Comparison of ENCODE assay signal across 10 cellular contexts in genomic region chr14:68291820-68292219, GRCh38.
DNase-seq lines count a peak whose midpoint lies in the region; ATAC-seq and TF ChIP-seq lines count a peak whose summit lies in the region.
"Had no signal": no experiment of that assay in that cellular context is flagged by ENCODE, and none has a peak within 500 bp of the region (broad histone marks: within the 10 kb centered on the region; RNA-seq: fewer than 3 reads in every experiment).

No MANE protein-coding gene starts in this region.

- H3K4ac ChIP-seq in mesendoderm (ENCODE audit: low read depth, low read length) = peak overlapping the region; percentile 92

- H4K20me1 ChIP-seq in SK-N-SH (ENCODE audit: insufficient read depth) = no peaks in the 10 kb centered on the region

- intact Hi-C loops in CD4-positive, alpha-beta memory T cell (cut with micrococcal nuclease) = no loop called here

- no peak overlapping the region for H3K4me3 ChIP-seq in CD4-positive, alpha-beta memory T cell (ENCODE audit: low read length in 2 of 2)
- H3K4me3 ChIP-seq in SK-N-SH (ENCODE audit: low read depth in 2 of 2, low read length in 1 of 2) = no peak overlapping the region
- no peak overlapping the region for H3K4me3 ChIP-seq in mesendoderm (ENCODE audit: low read length)
- no peak overlapping the region for H3K4me3 ChIP-seq in gastroesophageal sphincter

- CTCF ChIA-PET in CD4-positive, alpha-beta memory T cell (lab: Charles Lee; ENCODE audit: partially characterized antibody) = interaction anchor here (0.9 to 2.5 kb wide), 4 partner anchors 9 to 497 kb away, joined by 3 to 10 read pairs (median 7); no protein-coding TSS in a partner anchor
- CTCF ChIA-PET in SK-N-SH (lab: Yijun Ruan, JAX) = interaction anchor here (1.1 to 1.2 kb wide), 2 partner anchors 16 to 497 kb away, joined by 3 to 4 read pairs; no protein-coding TSS in a partner anchor

- peak overlapping the region; percentile 96 for H2BK15ac ChIP-seq in mesendoderm (replicated peaks; ENCODE audit: low read depth)

- H3K56ac ChIP-seq in mesendoderm (ENCODE audit: low read length) = peak overlapping the region; percentile 20

- peak overlapping the region; percentile 53 for H2BK5ac ChIP-seq in mesendoderm (ENCODE audit: low read length)

- H2AK5ac ChIP-seq in mesendoderm (ENCODE audit: low read length) = no peak overlapping the region

- H3K27me3 Mint-ChIP-seq in CD4-positive, alpha-beta memory T cell = no peaks in the 10 kb centered on the region
- no peaks in the 10 kb centered on the region for H3K27me3 Mint-ChIP-seq in IgD-negative memory B cell
- no peaks in the 10 kb centered on the region; the same call in 1 of the 2 replicates for H3K27me3 Mint-ChIP-seq in HFFc6 (ENCODE audit: insufficient read depth)

- H3K79me2 ChIP-seq in SK-N-SH (ENCODE audit: insufficient read depth) (no peaks in the 10 kb centered on the region), mesendoderm (ENCODE audit: control insufficient read depth, insufficient read depth, low read length) (no peaks in the 10 kb centered on the region)

- DNase-seq in CD4-positive, alpha-beta memory T cell = no peak
- no peak for DNase-seq in SK-N-SH
- DNase-seq in mesendoderm = peak; percentile 99
- no peak for DNase-seq in HuH-7 (ENCODE audit: low spot score)
- no peak for DNase-seq in HFFc6
- DNase-seq: activated CD4-positive, alpha-beta T cell treated with anti-CD3 and anti-CD28 coated beads, Interleukin-2, amount 50 U/mL, for 1 hour; stimulated activated CD4-positive, alpha-beta T cell treated with anti-CD3 and anti-CD28 coated beads, Interleukin-2, amount 100 ng/mL, for 48 hours had no signal

- no peaks in the 10 kb centered on the region for H3F3A ChIP-seq in SK-N-SH (replicated peaks; ENCODE audit: insufficient read depth)

- H3K79me1 ChIP-seq in mesendoderm (ENCODE audit: low read length) = no peaks in the 10 kb centered on the region

- H2BK120ac ChIP-seq in mesendoderm (ENCODE audit: low read depth, low read length) = peak overlapping the region; percentile 75

- ATAC-seq in gastroesophageal sphincter (no peak), GM21825 (IDR thresholded peaks at IDR 0.05; ENCODE audit: unreplicated experiment) (no peak)

- POLR2A ChIA-PET in CD4-positive, alpha-beta memory T cell (lab: Charles Lee; ENCODE audit: partially characterized antibody) = interaction anchor here (0.8 to 2.5 kb wide), 9 partner anchors 9 to 523 kb away, joined by 3 to 25 read pairs (median 6); partner anchors contain the start of gene ZFP36L1
- POLR2A ChIA-PET in SK-N-SH (lab: Yijun Ruan, JAX) = no interaction called here

- H3K4me1 ChIP-seq in CD4-positive, alpha-beta memory T cell (ENCODE audit: insufficient read depth, low read length) = peaks cover 57% of the 10 kb centered on the region
- peaks cover 0 to 15% of the 10 kb centered on the region in 2 experiments; a peak in 3 of 4 replicates for H3K4me1 ChIP-seq in SK-N-SH (ENCODE audit: control insufficient read depth in 1 of 2, insufficient read depth in 2 of 2, low read depth in 1 of 2, low read length in 1 of 2)
- H3K4me1 ChIP-seq in mesendoderm (ENCODE audit: control insufficient read depth, low read depth, low read length) = peaks cover 22% of the 10 kb centered on the region
- H3K4me1 ChIP-seq in gastroesophageal sphincter = peaks cover 0 to 6% (median 0%) of the 10 kb centered on the region in 3 donors

- H3K36me3 ChIP-seq in CD4-positive, alpha-beta memory T cell (ENCODE audit: insufficient read depth, low read length) = no peaks in the 10 kb centered on the region
- no peaks in the 10 kb centered on the region for H3K36me3 ChIP-seq in SK-N-SH (replicated peaks in 1 of 2; ENCODE audit: control insufficient read depth in 1 of 2, insufficient read depth in 2 of 2, low read length in 1 of 2)
- no peaks in the 10 kb centered on the region for H3K36me3 ChIP-seq in mesendoderm (ENCODE audit: control insufficient read depth, insufficient read depth, low read length)
- H3K36me3 ChIP-seq in gastroesophageal sphincter = no peaks in the 10 kb centered on the region

- TF ChIP-seq CTCF in SK-N-SH (IDR thresholded peaks at IDR 0.05) = no peak
- no peak for TF ChIP-seq CTCF in gastroesophageal sphincter (IDR thresholded peaks at IDR 0.05)
- TF ChIP-seq CTCF in HFFc6 (IDR thresholded peaks at IDR 0.05) = no peak

- H3K4me2 ChIP-seq in SK-N-SH = no peak overlapping the region
- no peak overlapping the region for H3K4me2 ChIP-seq in mesendoderm (ENCODE audit: low read length)

- 80% methylated on average over 1 of the region's 2 CpGs for WGBS in SK-N-SH (ENCODE audit: low lambda C conversion rate)
- WGBS in mesendoderm (ENCODE audit: extremely low coverage, insufficient coverage, low lambda C conversion rate) = no CpG with 5 or more reads among the region's 2 CpGs
- WGBS in gastroesophageal sphincter (ENCODE audit: low coverage in 1 of 2), 2 donors = 100% methylated on average over 1 of the region's 2 CpGs

- no peaks in the 10 kb centered on the region for H3K27me3 ChIP-seq in CD4-positive, alpha-beta memory T cell (ENCODE audit: insufficient read depth, low read length)
- H3K27me3 ChIP-seq in SK-N-SH (ENCODE audit: insufficient read depth) = no peaks in the 10 kb centered on the region
- no peaks in the 10 kb centered on the region for H3K27me3 ChIP-seq in mesendoderm (ENCODE audit: insufficient read depth, low read length, poor library complexity)
- no peaks in the 10 kb centered on the region for H3K27me3 ChIP-seq in gastroesophageal sphincter

- H3K9me3 Mint-ChIP-seq in CD4-positive, alpha-beta memory T cell = no peaks in the 10 kb centered on the region
- H3K9me3 Mint-ChIP-seq in IgD-negative memory B cell (no peaks in the 10 kb centered on the region), HFFc6 (no peaks in the 10 kb centered on the region)

- H3K27ac Mint-ChIP-seq in CD4-positive, alpha-beta memory T cell = peak overlapping the region; percentile 29 to 96 (median 79)
- H3K27ac Mint-ChIP-seq in IgD-negative memory B cell (peak overlapping the region; percentile 78 to 99 (median 93)), HFFc6 (no peak overlapping the region)

- no peak overlapping the region for H4K5ac ChIP-seq in mesendoderm (ENCODE audit: low read length)

- no peak for TF ChIP-seq POLR2A in gastroesophageal sphincter (IDR thresholded peaks at IDR 0.05)

- H3K9me2 ChIP-seq in SK-N-SH = no peaks in the 10 kb centered on the region

- no peak overlapping the region for H4K8ac ChIP-seq in mesendoderm (ENCODE audit: low read depth, low read length)

- H3K36me3 Mint-ChIP-seq in CD4-positive, alpha-beta memory T cell = no peaks in the 10 kb centered on the region
- peaks cover 2% of the 10 kb centered on the region for H3K36me3 Mint-ChIP-seq in IgD-negative memory B cell
- H3K36me3 Mint-ChIP-seq in HFFc6 (ENCODE audit: low read depth) = no peaks in the 10 kb centered on the region

- no peak overlapping the region for H3K23ac ChIP-seq in mesendoderm (ENCODE audit: low read length)

- H3K4me3 Mint-ChIP-seq in CD4-positive, alpha-beta memory T cell = peak overlapping the region in 3 of 8 donors; percentile 28 to 67 (median 44)
- peak overlapping the region in 2 of 4 donors; percentile 10 to 30 for H3K4me3 Mint-ChIP-seq in IgD-negative memory B cell
- no peak overlapping the region for H3K4me3 Mint-ChIP-seq in HFFc6

- peak overlapping the region; percentile 86 for H3K18ac ChIP-seq in mesendoderm (ENCODE audit: low read length)

- H2AFZ ChIP-seq in SK-N-SH (ENCODE audit: low read depth) = no peak overlapping the region

- TF ChIP-seq EP300 in SK-N-SH (IDR thresholded peaks at IDR 0.05; ENCODE audit: borderline replicate concordance in 1 of 2, low read depth in 1 of 2, low read length in 1 of 2) (no peak), gastroesophageal sphincter (IDR thresholded peaks at IDR 0.05) (no peak)

- H3K9ac ChIP-seq in SK-N-SH (no peak overlapping the region), mesendoderm (ENCODE audit: low read length) (no peak overlapping the region)

- peaks cover 39 to 64% (median 47%) of the 10 kb centered on the region in 4 donors for H3K4me1 Mint-ChIP-seq in CD4-positive, alpha-beta memory T cell
- H3K4me1 Mint-ChIP-seq in IgD-negative memory B cell (peaks cover 38 to 54% (median 50%) of the 10 kb centered on the region in 3 donors), HFFc6 (ENCODE audit: low read depth) (peaks cover 12% of the 10 kb centered on the region)

- peak overlapping the region; percentile 11 for H3K27ac ChIP-seq in CD4-positive, alpha-beta memory T cell (ENCODE audit: low read depth, low read length)
- peak overlapping the region in 1 of 2 experiments; percentile 25; a peak in 1 of 4 replicates for H3K27ac ChIP-seq in SK-N-SH (ENCODE audit: low read depth in 2 of 2, low read length in 1 of 2)
- peak overlapping the region; percentile 64 for H3K27ac ChIP-seq in mesendoderm (ENCODE audit: low read depth, low read length)
- H3K27ac ChIP-seq in gastroesophageal sphincter = no peak overlapping the region

- H3K9me3 ChIP-seq in CD4-positive, alpha-beta memory T cell (ENCODE audit: control insufficient read depth in 1 of 2, low read length in 2 of 2) = no peaks in the 10 kb centered on the region
- H3K9me3 ChIP-seq in SK-N-SH (no peaks in the 10 kb centered on the region), gastroesophageal sphincter (no peaks in the 10 kb centered on the region)

- TF ChIP-seq RAD21 in SK-N-SH (IDR thresholded peaks at IDR 0.05; ENCODE audit: low read length) = no peak

TF ChIP-seq in SK-N-SH, 30 proteins besides CTCF, POLR2A, EP300 and RAD21:
- TF ChIP-seq TCF12 (IDR thresholded peaks at IDR 0.05) = 0 out of 2 replicates have a peak, but pooled peaks have one; percentile 5
- TF ChIP-seq MAX (IDR thresholded peaks at IDR 0.05; ENCODE audit: low read depth) = no peak

Comparison
In these comparisons a context has a peak if more than half of its experiments do, and no peak if none do; other contexts are left out.
1. H3K27ac ChIP-seq: peak in CD4-positive, alpha-beta memory T cell (single experiment) and mesendoderm (single experiment); none in gastroesophageal sphincter (0 of 4).